1 cellular context compared by ENCODE assay signal in the genomic region with DNA sequence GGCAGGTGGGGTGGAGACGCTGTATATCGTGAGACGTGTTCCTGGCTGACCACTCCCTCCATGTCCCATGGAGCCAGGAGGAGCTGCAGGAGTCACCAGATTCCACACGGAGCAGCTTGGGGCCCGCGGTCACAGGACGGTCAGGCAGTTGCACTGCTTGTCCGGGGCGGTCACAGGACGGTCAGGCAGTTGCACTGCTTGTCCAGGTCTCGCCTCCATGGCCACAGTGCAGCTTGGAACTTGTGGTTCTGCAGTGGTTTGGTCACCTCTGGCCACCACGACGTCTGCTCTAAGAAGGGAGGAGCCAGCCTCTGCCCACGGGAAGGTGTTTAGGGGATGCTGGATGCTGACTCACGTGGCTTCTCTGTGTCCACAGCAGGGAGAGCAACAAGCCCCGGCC.
TF ChIP-seq lines count a peak whose summit lies in the region.

No MANE protein-coding gene starts in this region.

TF ChIP-seq in H1, 55 proteins besides CTCF, POLR2A, EP300 and RAD21 (continued from another document):
- TF ChIP-seq, protein P1, sequence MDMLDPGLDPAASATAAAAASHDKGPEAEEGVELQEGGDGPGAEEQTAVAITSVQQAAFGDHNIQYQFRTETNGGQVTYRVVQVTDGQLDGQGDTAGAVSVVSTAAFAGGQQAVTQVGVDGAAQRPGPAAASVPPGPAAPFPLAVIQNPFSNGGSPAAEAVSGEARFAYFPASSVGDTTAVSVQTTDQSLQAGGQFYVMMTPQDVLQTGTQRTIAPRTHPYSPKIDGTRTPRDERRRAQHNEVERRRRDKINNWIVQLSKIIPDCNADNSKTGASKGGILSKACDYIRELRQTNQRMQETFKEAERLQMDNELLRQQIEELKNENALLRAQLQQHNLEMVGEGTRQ (IDR thresholded peaks at IDR 0.05; ENCODE audit: low read length) = no peak
- TF ChIP-seq GABPA (IDR thresholded peaks at IDR 0.05; ENCODE audit: borderline replicate concordance, insufficient read depth, low read length) (no peak), SIRT6 (IDR thresholded peaks at IDR 0.05; ENCODE audit: low read length) (no peak), SIN3A (conservative IDR thresholded peaks at IDR 0.05 in 1 of 2, IDR thresholded peaks at IDR 0.05 in 1 of 2; ENCODE audit: low read depth in 1 of 2, low read length in 2 of 2) (no peak), NRF1 (IDR thresholded peaks at IDR 0.05; ENCODE audit: low read depth, low read length) (no peak), BACH1 (IDR thresholded peaks at IDR 0.05; ENCODE audit: low read length) (no peak)
